ENCODE assay signal across 8 cellular contexts in genomic region chr19:19203012-19203856, GRCh38. TPM values are rescaled to one million over a fixed set of nuclear protein-coding genes. Genes with fewer than 3 reads are reported as not detected.
A peak's percentile ranks its signal among the peaks of the same experiment; 100 is the strongest.
DNase-seq lines count a peak whose midpoint lies in the region; ATAC-seq and TF ChIP-seq lines count a peak whose summit lies in the region.

A gene with protein sequence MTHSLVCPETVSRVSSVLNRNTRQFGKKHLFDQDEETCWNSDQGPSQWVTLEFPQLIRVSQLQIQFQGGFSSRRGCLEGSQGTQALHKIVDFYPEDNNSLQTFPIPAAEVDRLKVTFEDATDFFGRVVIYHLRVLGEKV (minus strand): TSS chr19:19203414. CDS start chr19:19203060, 354 bp downstream.

- H3K36me3 Mint-ChIP-seq in natural killer cell treated with Interleukin-12 subunit alpha and Interleukin-12 subunit beta and Interleukin-15 and Interleukin-18, amount 100 ng/mL, for 72 hours: no peaks in the 10 kb centered on the region

- peak within 1 kb of the TSS; percentile 91 for H3K4me3 Mint-ChIP-seq in natural killer cell treated with Interleukin-12 subunit alpha and Interleukin-12 subunit beta and Interleukin-15 and Interleukin-18, amount 100 ng/mL, for 72 hours

- peak; percentile 57 for ATAC-seq in GM21737 (IDR thresholded peaks at IDR 0.05; ENCODE audit: unreplicated experiment)
- ATAC-seq in natural killer cell treated with Interleukin-12 subunit alpha and Interleukin-12 subunit beta and Interleukin-15 and Interleukin-18, amount 100 ng/mL, for 72 hours: peak; percentile 93 to 95

- peak within 1 kb of the TSS; percentile 86 to 92 for H3K27ac Mint-ChIP-seq in natural killer cell treated with Interleukin-12 subunit alpha and Interleukin-12 subunit beta and Interleukin-15 and Interleukin-18, amount 100 ng/mL, for 72 hours

- peak within 1 kb of the TSS; percentile 71 for H3K4me3 ChIP-seq in fibroblast of mammary gland (ENCODE audit: control insufficient read depth, low read depth, low read length)

- peak; percentile 96 for DNase-seq in DMS 273 (lab: John Stamatoyannopoulos, UW; ENCODE audit: unreplicated experiment)
- DNase-seq in M059J (ENCODE audit: low read depth): peak; percentile 90
- DNase-seq in SHP77 treated with DMSO at 0.1 percent for 48 hours (lab: John Stamatoyannopoulos, UW): peak; percentile 81
- peak; percentile 87 for DNase-seq in activated effector memory CD4-positive, alpha-beta T cell treated with Interleukin-2 at 50 U/mL for 16 hours
- DNase-seq in fibroblast of mammary gland (ENCODE audit: low read depth): peak; percentile 89
- peak; percentile 92 for DNase-seq in natural killer cell treated with Interleukin-12 subunit alpha and Interleukin-12 subunit beta and Interleukin-15 and Interleukin-18, amount 100 ng/mL, for 72 hours (ENCODE audit: low spot score)
- peak; percentile 91 for DNase-seq in stimulated activated naive CD4-positive, alpha-beta T cell treated with Interleukin-2 at 50 U/mL for 16 hours (lab: John Stamatoyannopoulos, UW)

- no peak for TF ChIP-seq CTCF in fibroblast of mammary gland (conservative IDR thresholded peaks at IDR 0.05; ENCODE audit: control insufficient read depth, insufficient read depth, low read depth, low read length)

- peaks cover 19 to 21% of the 10 kb centered on the region in 2 donors for H3K4me1 Mint-ChIP-seq in natural killer cell treated with Interleukin-12 subunit alpha and Interleukin-12 subunit beta and Interleukin-15 and Interleukin-18, amount 100 ng/mL, for 72 hours (ENCODE audit: low read depth in 2 of 2)

- H3K9me3 Mint-ChIP-seq in natural killer cell treated with Interleukin-12 subunit alpha and Interleukin-12 subunit beta and Interleukin-15 and Interleukin-18, amount 100 ng/mL, for 72 hours: no peaks in the 10 kb centered on the region

- no peaks in the 10 kb centered on the region for H3K27me3 Mint-ChIP-seq in natural killer cell treated with Interleukin-12 subunit alpha and Interleukin-12 subunit beta and Interleukin-15 and Interleukin-18, amount 100 ng/mL, for 72 hours

RNA-seq across cellular contexts. Expression of the gene that starts here (rescaled TPM):
- 22.6 and 29.4 TPM in 2 replicates for total RNA-seq in M059J (2014; rRNA removed; shearing (Covaris generic))
- total RNA-seq in natural killer cell treated with Interleukin-12 subunit alpha and Interleukin-12 subunit beta and Interleukin-15 and Interleukin-18, amount 100 ng/mL, for 72 hours: 10 to 100 TPM; 34.0 to 71.0 TPM

Comparison
In these comparisons a context has a peak if more than half of its experiments do, and no peak if none do; other contexts are left out.
1. Peak in every context shown above with its lines: DNase-seq, ATAC-seq and H3K4me3 ChIP-seq.